24 cellular contexts compared by ENCODE assay signal in genomic region chr1:172811698-172812097, GRCh38.
"Had no signal": no experiment of that assay in that cellular context is flagged by ENCODE, and none has a peak within 500 bp of the region (broad histone marks: within the 10 kb centered on the region; RNA-seq: fewer than 3 reads in every experiment).

No MANE protein-coding gene starts in this region.

- H3K4me3 ChIP-seq: esophagus squamous epithelium, gastrocnemius medialis, heart right ventricle, left lung, lower lobe of right lung, mucosa of descending colon had no signal

- H3K27me3 Mint-ChIP-seq: effector memory CD8-positive, alpha-beta T cell; naive B cell; naive thymus-derived CD8-positive, alpha-beta T cell had no signal

- H3K4me1 Mint-ChIP-seq: endodermal cell had no signal

- DNase-seq: cortex of kidney; effector CD8-positive, alpha-beta T cell; effector memory CD8-positive, alpha-beta T cell; endodermal cell; erythroblast; esophagus squamous epithelium; foreskin fibroblast; foreskin melanocyte; gastrocnemius medialis; glutamatergic neuron; head of caudate nucleus; heart right ventricle; hippocampal formation; left cardiac atrium; left lung; left ventricle myocardium superior; lower lobe of right lung; mesenchymal stem cell; mucosa of descending colon; naive B cell; naive thymus-derived CD8-positive, alpha-beta T cell had no signal

- H3K4me3 Mint-ChIP-seq: dendritic cell treated with granulocyte-macrophage colony-stimulating factor and Interleukin-4, amounts not matched to agents 40 ng/mL and 50 ng/mL, for 4 days; effector memory CD8-positive, alpha-beta T cell; endodermal cell; mesothelial cell of epicardium; naive B cell; naive thymus-derived CD8-positive, alpha-beta T cell had no signal

- H3K27ac Mint-ChIP-seq: dendritic cell treated with granulocyte-macrophage colony-stimulating factor and Interleukin-4, amounts not matched to agents 40 ng/mL and 50 ng/mL, for 4 days; effector memory CD8-positive, alpha-beta T cell; endodermal cell; mesothelial cell of epicardium; naive B cell; naive thymus-derived CD8-positive, alpha-beta T cell had no signal

- H3K4me1 ChIP-seq: esophagus squamous epithelium, gastrocnemius medialis, heart right ventricle, left lung, lower lobe of right lung had no signal

- H3K9me3 ChIP-seq: esophagus squamous epithelium, gastrocnemius medialis, lower lobe of right lung had no signal

- H3K27me3 ChIP-seq: esophagus squamous epithelium, gastrocnemius medialis, heart right ventricle, left lung had no signal

- H3K27ac ChIP-seq: epithelial cell of prostate, esophagus squamous epithelium, gastrocnemius medialis, heart right ventricle, left lung, lower lobe of right lung had no signal

- H3K36me3 ChIP-seq: esophagus squamous epithelium, gastrocnemius medialis, heart right ventricle, left lung, lower lobe of right lung had no signal
